ENCODE assay signal across 8 cellular contexts in genomic region chr4:2412885-2413716, GRCh38. TPM values are rescaled to one million over a fixed set of nuclear protein-coding genes. Genes with fewer than 3 reads are reported as not detected.
DNase-seq lines count a peak whose midpoint lies in the region; ATAC-seq and TF ChIP-seq lines count a peak whose summit lies in the region.

No MANE protein-coding gene starts in this region.

- H3K9ac ChIP-seq in ES-I3 (ENCODE audit: low read depth, low read length) (peak overlapping the region; percentile 37), GM23248 (peak overlapping the region; percentile 78)

- H3K9me3 ChIP-seq in ES-I3 (ENCODE audit: control insufficient read depth, insufficient read depth, low read length) (no peaks in the 10 kb centered on the region), GM23248 (ENCODE audit: low read depth) (no peaks in the 10 kb centered on the region), left ventricle myocardium inferior (replicated peaks) (no peaks in the 10 kb centered on the region), psoas muscle (no peaks in the 10 kb centered on the region)

- H3K4me1 ChIP-seq in ES-I3 (ENCODE audit: insufficient read depth, low read length) (peaks cover 17% of the 10 kb centered on the region), GM23248 (ENCODE audit: insufficient read depth) (peaks cover 19% of the 10 kb centered on the region), left ventricle myocardium inferior (peaks cover 57% of the 10 kb centered on the region), psoas muscle (peaks cover 33% of the 10 kb centered on the region)

- peak; percentile 97 for DNase-seq in GM23248
- peak; percentile 93 for DNase-seq in LoVo (ENCODE audit: low spot score)
- DNase-seq in T follicular helper cell (ENCODE audit: low read depth): peak; percentile 81
- DNase-seq in amniotic epithelial cell (ENCODE audit: low read depth): peak; percentile 90
- DNase-seq in left ventricle myocardium inferior: peak; percentile 76
- peak; percentile 83 to 91 for DNase-seq in psoas muscle
- DNase-seq in ureter (ENCODE audit: low spot score): peak; percentile 83

- no peaks in the 10 kb centered on the region for H4K20me1 ChIP-seq in GM23248 (ENCODE audit: insufficient read depth)

- H3K9me2 ChIP-seq in GM23248 (ENCODE audit: insufficient read depth): no peaks in the 10 kb centered on the region

- in situ Hi-C loops in GM23248 (cut with MboI): no loop called here

- no peaks in the 10 kb centered on the region for H3K79me2 ChIP-seq in GM23248 (ENCODE audit: insufficient read depth)

- peak overlapping the region; percentile 89 for H3K27ac ChIP-seq in GM23248
- peak overlapping the region; percentile 84 for H3K27ac ChIP-seq in left ventricle myocardium inferior (replicated peaks)
- H3K27ac ChIP-seq in psoas muscle: peak overlapping the region; percentile 71

- TF ChIP-seq CTCF in left ventricle myocardium inferior (IDR thresholded peaks at IDR 0.05; ENCODE audit: borderline replicate concordance) (peak; percentile 53), psoas muscle (IDR thresholded peaks at IDR 0.05) (peak; percentile 50)

- H3F3A ChIP-seq in GM23248 (ENCODE audit: insufficient read depth): peaks cover 32% of the 10 kb centered on the region

- H3K27me3 ChIP-seq in GM23248 (replicated peaks; ENCODE audit: insufficient read depth): no peaks in the 10 kb centered on the region
- no peaks in the 10 kb centered on the region for H3K27me3 ChIP-seq in left ventricle myocardium inferior (ENCODE audit: low read depth)
- no peaks in the 10 kb centered on the region for H3K27me3 ChIP-seq in psoas muscle (ENCODE audit: insufficient read depth in 3 of 3, low read length in 2 of 3)

- H2AFZ ChIP-seq in GM23248: peak overlapping the region; percentile 77

- peak overlapping the region; percentile 85 for H3K4me2 ChIP-seq in GM23248 (ENCODE audit: unreplicated experiment)

- H3K36me3 ChIP-seq in ES-I3 (ENCODE audit: insufficient read depth, low read length): no peaks in the 10 kb centered on the region
- H3K36me3 ChIP-seq in GM23248 (ENCODE audit: low read depth): no peaks in the 10 kb centered on the region
- no peaks in the 10 kb centered on the region for H3K36me3 ChIP-seq in left ventricle myocardium inferior
- H3K36me3 ChIP-seq in psoas muscle (ENCODE audit: insufficient read depth in 1 of 2, low read depth in 1 of 2): no peaks in the 10 kb centered on the region

- H3K4me3 ChIP-seq in GM23248: peak overlapping the region; percentile 58
- H3K4me3 ChIP-seq in left ventricle myocardium inferior: peak overlapping the region; percentile 54
- peak overlapping the region; percentile 44 for H3K4me3 ChIP-seq in psoas muscle

- intact Hi-C loops in left ventricle myocardium inferior (cut with micrococcal nuclease) (no loop called here), psoas muscle (cut with DNase I) (no loop called here)

- WGBS in GM23248 (ENCODE audit: low coverage in 1 of 2, low lambda C conversion rate in 2 of 2, missing lambda C conversion rate in 2 of 2), 2 experiments: 1% methylated on average over 30 of the region's 30 CpGs
- 12 to 16% (median 15%) methylated on average over 29 to 30 of the region's 30 CpGs for WGBS in psoas muscle, 3 donors

- ATAC-seq in psoas muscle: peak; percentile 94 to 97 (median 95)

RNA-seq across cellular contexts. Expression of gene ZFYVE28, which starts 5.3 kb away (rescaled TPM):
- total RNA-seq in GM23248 (2014; rRNA removed; shearing (Covaris generic)): 8.9 and 9.6 TPM in 2 replicates
- polyA plus RNA-seq in GM23248 (2016; fragmentation: Nextera tagmentation; extraction: Ambion mirVana) (4.6 and 4.8 TPM in 2 replicates), psoas muscle (1 to 10 TPM; 1.7 to 2.9 (median 2.1) TPM)
- total RNA-seq in left ventricle myocardium inferior (5.6 TPM), psoas muscle (1 to 10 TPM; 3.4 to 7.7 (median 5.0) TPM), ureter (19.8 TPM)

RNA-seq across cellular contexts. Expression of gene CFAP99, which starts 5.7 kb away (rescaled TPM):
- total RNA-seq in GM23248 (2014; rRNA removed; shearing (Covaris generic)): not detected in 2 replicates
- polyA plus RNA-seq in GM23248 (2016; fragmentation: Nextera tagmentation; extraction: Ambion mirVana) (not detected in 2 replicates), psoas muscle (under 1 TPM in 2 of 3 donors, not detected in 1; 0.03 TPM)
- total RNA-seq in left ventricle myocardium inferior (not detected), psoas muscle (not detected), ureter (not detected)

RNA-seq across cellular contexts. Expression of gene RNF4, which starts 55.8 kb away (rescaled TPM):
- total RNA-seq in GM23248 (2014; rRNA removed; shearing (Covaris generic)): 66.5 and 67.5 TPM in 2 replicates
- polyA plus RNA-seq in GM23248 (2016; fragmentation: Nextera tagmentation; extraction: Ambion mirVana): 63.1 and 67.8 TPM in 2 replicates
- total RNA-seq in left ventricle myocardium inferior: 26.0 TPM
- 10 to 100 TPM; 20.1 to 37.7 (median 31.3) TPM for total RNA-seq in psoas muscle
- polyA plus RNA-seq in psoas muscle: 10 to 100 TPM; 18.1 to 50.2 (median 30.7) TPM
- 76.9 TPM for total RNA-seq in ureter

Comparison
In these comparisons a context has a peak if more than half of its experiments do, and no peak if none do; other contexts are left out.
1. Peak in every context shown above with its lines: DNase-seq, ATAC-seq, H3K4me3 ChIP-seq and H3K27ac ChIP-seq.